24 cellular contexts compared by ENCODE assay signal in genomic region chr4:47238697-47239096, GRCh38.
A peak's percentile ranks its signal among the peaks of the same experiment; 100 is the strongest.
DNase-seq lines count a peak whose midpoint lies in the region; ATAC-seq and TF ChIP-seq lines count a peak whose summit lies in the region.
"Had no signal": no experiment of that assay in that cellular context is flagged by ENCODE, and none has a peak within 500 bp of the region (broad histone marks: within the 10 kb centered on the region; RNA-seq: fewer than 3 reads in every experiment).

No MANE protein-coding gene starts in this region.

- peaks cover 24% of the 10 kb centered on the region for H3K4me1 ChIP-seq in ACC112 (ENCODE audit: control insufficient read depth, insufficient read depth, low read length, unreplicated experiment)
- H3K4me1 ChIP-seq in IMR-90 (ENCODE audit: control insufficient read depth, insufficient read depth, low read length): peaks cover 2% of the 10 kb centered on the region; the same call in 1 of the 2 replicates
- H3K4me1 ChIP-seq: Peyer's patch, SJCRH30 had no signal

- peaks cover 4% of the 10 kb centered on the region for H3K4me1 Mint-ChIP-seq in progenitor cell of endocrine pancreas (ENCODE audit: low read depth)
- H3K4me1 Mint-ChIP-seq: CD8-positive, alpha-beta memory T cell had no signal

- dilution Hi-C loops in IMR-90 (cut with HindIII; ENCODE audit: low sequenced_read_pairs, unreplicated experiment): no loop called here

- in situ Hi-C loops in IMR-90 (cut with MboI; ENCODE audit: low sequenced_read_pairs): no loop called here

- H3K27ac Mint-ChIP-seq in progenitor cell of endocrine pancreas: no peak overlapping the region
- H3K27ac Mint-ChIP-seq: CD8-positive, alpha-beta memory T cell; HFFc6 had no signal

- WGBS in IMR-90 (ENCODE audit: extremely low coverage in 2 of 2, insufficient read length in 1 of 2), 2 experiments: no CpG with 5 or more reads among the region's 1 CpG

- no peak overlapping the region for H3K4ac ChIP-seq in IMR-90 (ENCODE audit: low read depth, low read length)

- no peak overlapping the region for H3K23ac ChIP-seq in IMR-90 (ENCODE audit: low read depth, low read length)

- H3K4me2 ChIP-seq in IMR-90 (ENCODE audit: low read depth, low read length): no peak overlapping the region

- no peak for TF ChIP-seq RAD21 in IMR-90 (IDR thresholded peaks at IDR 0.05; ENCODE audit: low read length)

- no peak overlapping the region for H3K14ac ChIP-seq in IMR-90 (replicated peaks; ENCODE audit: low read depth, low read length)

- no peaks in the 10 kb centered on the region for H3K79me2 ChIP-seq in ACC112 (ENCODE audit: control insufficient read depth, insufficient read depth, low read length, unreplicated experiment)

- no peak overlapping the region for H2AK5ac ChIP-seq in IMR-90 (ENCODE audit: low read depth, low read length)

- no peaks in the 10 kb centered on the region for H3K79me1 ChIP-seq in IMR-90 (ENCODE audit: low read depth in 1 of 2, low read length in 2 of 2)

- no peak overlapping the region for H2BK15ac ChIP-seq in IMR-90 (ENCODE audit: low read depth, low read length)

- peak overlapping the region; percentile 34 for H3K27ac ChIP-seq in ACC112 (ENCODE audit: low read depth, low read length)
- no peak overlapping the region for H3K27ac ChIP-seq in IMR-90 (ENCODE audit: insufficient read depth, low read length)
- H3K27ac ChIP-seq: C4-2B, HL-60, Peyer's patch, SJCRH30 had no signal

- TF ChIP-seq CTCF in IMR-90 (conservative IDR thresholded peaks at IDR 0.05; ENCODE audit: low read depth, low read length) (no peak), progenitor cell of endocrine pancreas (IDR thresholded peaks at IDR 0.05; ENCODE audit: unreplicated experiment) (no peak)

- no peak overlapping the region for H3K4me3 ChIP-seq in ACC112 (ENCODE audit: low read depth, low read length)
- H3K4me3 ChIP-seq in IMR-90 (ENCODE audit: insufficient read depth, low read depth, low read length): no peak overlapping the region
- H3K4me3 ChIP-seq: Peyer's patch, SJCRH30 had no signal

- ATAC-seq in IMR-90 (ENCODE audit: low read depth): peak; percentile 80
- no peak for ATAC-seq in left ventricle myocardium superior
- no peak for ATAC-seq in HG02840 (IDR thresholded peaks at IDR 0.05; ENCODE audit: low FRiP score, unreplicated experiment)
- ATAC-seq: HepG2 had no signal

- H3K56ac ChIP-seq in IMR-90 (ENCODE audit: extremely low read depth, insufficient read depth, low read length): no peak overlapping the region

- H3K18ac ChIP-seq in IMR-90 (ENCODE audit: low read depth, low read length): no peak overlapping the region

- no peak overlapping the region for H4K8ac ChIP-seq in IMR-90 (ENCODE audit: low read depth in 2 of 2, low read length in 2 of 2)

- POLR2A ChIA-PET in IMR-90 (lab: Charles Lee; ENCODE audit: unreplicated experiment): no interaction called here

- DNase-seq in IMR-90: peak; percentile 60
- peak; percentile 69 for DNase-seq in dedifferentiated amniotic fluid mesenchymal stem cell (ENCODE audit: extremely low spot score)
- DNase-seq in iris pigment epithelial cell (ENCODE audit: low read depth): peak; percentile 7
- no peak for DNase-seq in stimulated activated CD8-positive, alpha-beta memory T cell treated with anti-CD3 and anti-CD28 coated beads, Interleukin-4, amount 100 ng/mL, for 48 hours
- no peak for DNase-seq in progenitor cell of endocrine pancreas (ENCODE audit: low spot score, unreplicated experiment)
- no peak for DNase-seq in left ventricle myocardium superior
- DNase-seq: 8988T; CD8-positive, alpha-beta memory T cell; H7; HFFc6; KBM-7; NCI-H1092 treated with DMSO at 0.1 percent for 48 hours; NCI-H1436 treated with DMSO at 0.1 percent for 48 hours; NCI-H1930; NCI-H226; NCI-H510A treated with DMSO at 0.1 percent for 48 hours; NCI-H748 treated with DMSO at 0.1 percent for 48 hours; Peyer's patch; SJCRH30 had no signal

- BruUV-seq in IMR-90 (replicated peaks; lab: Mats Ljungman, UMichigan): no TSS peak

- no peak overlapping the region for H2BK5ac ChIP-seq in IMR-90 (ENCODE audit: low read depth, low read length, poor library complexity, severe bottlenecking)

- H3K9me3 Mint-ChIP-seq in progenitor cell of endocrine pancreas (ENCODE audit: low read depth): peaks cover 3% of the 10 kb centered on the region
- H3K9me3 Mint-ChIP-seq: CD8-positive, alpha-beta memory T cell; HFFc6 had no signal

- no peak overlapping the region for H2AFZ ChIP-seq in ACC112 (ENCODE audit: low read length, unreplicated experiment)
- no peak overlapping the region for H2AFZ ChIP-seq in IMR-90 (replicated peaks; ENCODE audit: low read length, poor library complexity)

- H3K36me3 ChIP-seq in ACC112 (ENCODE audit: insufficient read depth, low read length) (no peaks in the 10 kb centered on the region), IMR-90 (ENCODE audit: control insufficient read depth, insufficient read depth, low read length) (no peaks in the 10 kb centered on the region)
- H3K36me3 ChIP-seq: Peyer's patch, SJCRH30 had no signal

- no peak overlapping the region for H4K5ac ChIP-seq in IMR-90 (ENCODE audit: low read depth, low read length)

- H3K36me3 Mint-ChIP-seq in progenitor cell of endocrine pancreas (ENCODE audit: insufficient read depth): no peaks in the 10 kb centered on the region
- H3K36me3 Mint-ChIP-seq: CD8-positive, alpha-beta memory T cell had no signal

- no peak for TF ChIP-seq POLR2A in IMR-90 (IDR thresholded peaks at IDR 0.05; ENCODE audit: low read depth, low read length)

- peaks cover 5% of the 10 kb centered on the region for H3K27me3 Mint-ChIP-seq in progenitor cell of endocrine pancreas

- no peaks in the 10 kb centered on the region for H4K20me1 ChIP-seq in IMR-90 (ENCODE audit: insufficient read depth, low read length)

- no peak overlapping the region for H2BK20ac ChIP-seq in IMR-90 (ENCODE audit: low read depth, low read length)

- H3K4me3 Mint-ChIP-seq in progenitor cell of endocrine pancreas (ENCODE audit: low read depth): no peak overlapping the region
- H3K4me3 Mint-ChIP-seq: CD8-positive, alpha-beta memory T cell; HFFc6 had no signal

- CTCF ChIA-PET in IMR-90 (lab: Yijun Ruan, JAX): interaction anchor here (0.6 kb wide), 2 partner anchors 48 to 1169 kb away, joined by 3 read pairs; no protein-coding TSS in a partner anchor

- no peak overlapping the region for H2BK120ac ChIP-seq in IMR-90 (ENCODE audit: low read depth, low read length)

- no peaks in the 10 kb centered on the region for H3K9me3 ChIP-seq in IMR-90 (ENCODE audit: control insufficient read depth, insufficient read depth, low read length)
- H3K9me3 ChIP-seq: Peyer's patch, SJCRH30 had no signal

- no peaks in the 10 kb centered on the region for H3K27me3 ChIP-seq in ACC112 (ENCODE audit: insufficient read depth, low read length)
- no peaks in the 10 kb centered on the region for H3K27me3 ChIP-seq in IMR-90 (ENCODE audit: control insufficient read depth, insufficient read depth, low read length)
- H3K27me3 ChIP-seq: Peyer's patch had no signal

- H3K9ac ChIP-seq in IMR-90 (ENCODE audit: low read depth, low read length): no peak overlapping the region

- H3K9me1 ChIP-seq in IMR-90 (ENCODE audit: insufficient read depth, low read length): no peaks in the 10 kb centered on the region

- no peak overlapping the region for H4K91ac ChIP-seq in IMR-90 (ENCODE audit: insufficient read depth, low read depth, low read length)

- intact Hi-C loops in IMR-90 (cut with micrococcal nuclease) (no loop called here), left ventricle myocardium superior (cut with micrococcal nuclease) (no loop called here)

- no peak overlapping the region for H2AK9ac ChIP-seq in IMR-90 (replicated peaks; ENCODE audit: low read depth, low read length, poor library complexity)

TF ChIP-seq in IMR-90, 13 proteins besides CTCF, POLR2A, EP300 and RAD21:
- no peak for TF ChIP-seq MAFK (IDR thresholded peaks at IDR 0.05; ENCODE audit: low read depth, low read length)

Comparison
In these comparisons a context has a peak if more than half of its experiments do, and no peak if none do; other contexts are left out.
1. DNase-seq: peak in IMR-90 (single experiment), dedifferentiated amniotic fluid mesenchymal stem cell (single experiment) and iris pigment epithelial cell (single experiment); none in stimulated activated CD8-positive, alpha-beta memory T cell treated with anti-CD3 and anti-CD28 coated beads, Interleukin-4, amount 100 ng/mL, for 48 hours (single experiment), progenitor cell of endocrine pancreas (single experiment) and left ventricle myocardium superior (single experiment).